Comparison of ENCODE assay signal across 7 cellular contexts in the genomic region with DNA sequence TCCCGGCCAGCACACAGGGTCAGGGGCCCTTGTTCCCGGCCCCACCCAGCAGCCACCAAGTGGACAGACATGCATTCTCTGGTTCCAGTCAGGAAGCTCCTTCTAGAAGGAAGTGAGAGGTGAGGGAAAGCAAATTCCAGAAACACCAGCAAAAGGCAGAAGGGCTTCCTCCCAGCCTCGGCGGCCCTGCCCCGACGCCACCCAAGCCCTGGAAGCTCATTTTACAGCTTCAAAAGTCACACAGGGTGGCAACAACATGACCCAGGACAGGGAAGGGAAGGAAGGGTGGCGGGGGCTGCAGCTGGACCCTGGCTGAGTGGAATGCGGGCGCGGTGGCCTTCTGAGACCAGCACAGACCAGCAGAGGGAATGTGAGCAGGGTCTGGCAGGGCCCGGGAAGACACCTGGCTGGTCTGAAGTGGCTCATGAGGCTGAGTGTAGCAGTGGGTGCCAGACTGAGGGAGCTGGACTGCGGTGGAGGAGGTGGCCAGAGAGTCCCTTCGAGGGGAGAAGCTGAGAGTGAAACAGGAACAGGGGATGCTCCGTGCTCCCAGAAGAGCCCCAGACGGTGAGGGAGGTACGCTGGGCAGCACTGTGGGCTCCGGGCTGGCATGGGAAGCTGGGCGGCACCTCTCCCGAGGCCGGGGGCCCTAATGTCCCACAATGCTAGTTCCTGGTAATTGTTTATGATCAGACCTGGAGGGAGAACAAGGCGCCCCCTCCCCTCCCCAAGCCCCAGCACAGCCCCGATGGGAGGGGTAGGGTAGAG. TPM values are rescaled to one million over a fixed set of nuclear protein-coding genes. Genes with fewer than 3 reads are reported as not detected.
DNase-seq lines count a peak whose midpoint lies in the region; ATAC-seq and TF ChIP-seq lines count a peak whose summit lies in the region.

No MANE protein-coding gene starts in this region.

- H3K4me1 Mint-ChIP-seq in activated T-helper 17 cell treated with anti-CD3 and anti-CD28 coated beads, Interleukin-2, amount 50 U/mL, for 72 hours, result no peaks in the 10 kb centered on the region

- H3K27me3 ChIP-seq in Karpas-422 (ENCODE audit: low read length) (no peaks in the 10 kb centered on the region), left lung (no peaks in the 10 kb centered on the region), stomach smooth muscle (ENCODE audit: control insufficient read depth in 1 of 2, insufficient read depth in 2 of 2, low read length in 2 of 2) (no peaks in the 10 kb centered on the region)

- H3K4me3 ChIP-seq in Karpas-422 (ENCODE audit: low read length), result peak overlapping the region; percentile 87; the same call in 1 of the 2 replicates
- no peak overlapping the region for H3K4me3 ChIP-seq in left lung
- H3K4me3 ChIP-seq in stomach smooth muscle (ENCODE audit: low read length in 2 of 2), result no peak overlapping the region

- no peak for ATAC-seq in activated T-helper 17 cell treated with anti-CD3 and anti-CD28 coated beads, Interleukin-2, amount 50 U/mL, for 72 hours (replicated peaks)
- peak; percentile 7 for ATAC-seq in left lung

- H3K27ac Mint-ChIP-seq in activated T-helper 17 cell treated with anti-CD3 and anti-CD28 coated beads, Interleukin-2, amount 50 U/mL, for 72 hours, result peak overlapping the region; percentile 50

- peaks cover 85% of the 10 kb centered on the region for H3K36me3 Mint-ChIP-seq in activated T-helper 17 cell treated with anti-CD3 and anti-CD28 coated beads, Interleukin-2, amount 50 U/mL, for 72 hours (ENCODE audit: low read depth)

- intact Hi-C loops in left lung (cut with DNase I), result no loop called here

- H3K9me2 ChIP-seq in Karpas-422 (replicated peaks; ENCODE audit: insufficient read depth, low read length), result no peaks in the 10 kb centered on the region

- no peaks in the 10 kb centered on the region for H3K9me3 Mint-ChIP-seq in activated T-helper 17 cell treated with anti-CD3 and anti-CD28 coated beads, Interleukin-2, amount 50 U/mL, for 72 hours

- H3K36me3 ChIP-seq in Karpas-422 (ENCODE audit: insufficient read depth, low read length), result peaks cover 4% of the 10 kb centered on the region; the same call in 1 of the 2 replicates
- peaks cover 0 to 65% of the 10 kb centered on the region in 2 donors for H3K36me3 ChIP-seq in left lung
- peaks cover 41 to 49% of the 10 kb centered on the region in 2 donors for H3K36me3 ChIP-seq in stomach smooth muscle (ENCODE audit: control insufficient read depth in 2 of 2, insufficient read depth in 2 of 2, low read length in 2 of 2)

- peak overlapping the region; percentile 88 for H3K4me3 Mint-ChIP-seq in activated T-helper 17 cell treated with anti-CD3 and anti-CD28 coated beads, Interleukin-2, amount 50 U/mL, for 72 hours

- H3K9me3 ChIP-seq in Karpas-422 (ENCODE audit: low read length) (no peaks in the 10 kb centered on the region), left lung (no peaks in the 10 kb centered on the region), stomach smooth muscle (ENCODE audit: control insufficient read depth in 2 of 2, low read length in 2 of 2) (no peaks in the 10 kb centered on the region)

- TF ChIP-seq CTCF in left lung (IDR thresholded peaks at IDR 0.05), result no peak

- H3K4me2 ChIP-seq in Karpas-422 (ENCODE audit: low read depth, low read length, poor library complexity, severe bottlenecking), result peak overlapping the region; percentile 90

- H3K9ac ChIP-seq in Karpas-422 (ENCODE audit: low read length) (peak overlapping the region; percentile 93), stomach smooth muscle (ENCODE audit: low read length in 2 of 2) (peak overlapping the region in 1 of 2 donors; percentile 13)

- 0 out of 2 replicates have a peak, but pooled peaks cover 4% of the 10 kb centered on the region for H3K79me2 ChIP-seq in Karpas-422 (ENCODE audit: low read length)

- no peaks in the 10 kb centered on the region for H4K20me1 ChIP-seq in Karpas-422 (ENCODE audit: insufficient read depth, low read depth, low read length)

- peaks cover 36% of the 10 kb centered on the region for H3K4me1 ChIP-seq in Karpas-422 (ENCODE audit: low read length)
- H3K4me1 ChIP-seq in left lung, result peaks cover 31 to 80% of the 10 kb centered on the region in 2 donors
- peaks cover 39% of the 10 kb centered on the region for H3K4me1 ChIP-seq in stomach smooth muscle (ENCODE audit: control insufficient read depth, insufficient read depth, low read length)

- no peak overlapping the region for H2AFZ ChIP-seq in Karpas-422 (ENCODE audit: low read length)

- H3K27ac ChIP-seq in Karpas-422 (ENCODE audit: low read length) (peak overlapping the region; percentile 76), left lung (peak overlapping the region; percentile 87 to 93), stomach smooth muscle (ENCODE audit: low read length) (peak overlapping the region; percentile 66)

- no peaks in the 10 kb centered on the region for H3K27me3 Mint-ChIP-seq in activated T-helper 17 cell treated with anti-CD3 and anti-CD28 coated beads, Interleukin-2, amount 50 U/mL, for 72 hours

- DNase-seq in Karpas-422, result no peak
- peak in 1 of 2 donors; percentile 75 for DNase-seq in left lung
- no peak for DNase-seq in NCI-H2029 (lab: John Stamatoyannopoulos, UW)
- no peak for DNase-seq in T1000 (lab: John Stamatoyannopoulos, UW)
- no peak for DNase-seq in NCI-H2081 treated with DMSO at 0.1 percent for 48 hours (lab: John Stamatoyannopoulos, UW)

RNA-seq across cellular contexts. Expression of gene UNC13D, which starts 1.9 kb away (rescaled TPM):
- total RNA-seq in Karpas-422 (2014; rRNA removed; shearing (Covaris generic); ENCODE audit: low replicate concordance), result 30.9 and 52.5 TPM in 2 replicates
- 100 to 1,000 TPM; 153 to 160 TPM for total RNA-seq in activated T-helper 17 cell treated with anti-CD3 and anti-CD28 coated beads, Interleukin-2, amount 50 U/mL, for 72 hours
- 10 to 100 TPM; 60.5 to 91.4 TPM for total RNA-seq in left lung

RNA-seq across cellular contexts. Expression of gene WBP2, which starts 9.0 kb away (rescaled TPM):
- 27.9 and 42.7 TPM in 2 replicates for total RNA-seq in Karpas-422 (2014; rRNA removed; shearing (Covaris generic); ENCODE audit: low replicate concordance)
- 100 to 1,000 TPM in 1 of 2 donors, 10 to 100 TPM in 1; 67.4 to 127 TPM for total RNA-seq in activated T-helper 17 cell treated with anti-CD3 and anti-CD28 coated beads, Interleukin-2, amount 50 U/mL, for 72 hours
- total RNA-seq in left lung, result 100 to 1,000 TPM; 119 to 132 TPM

RNA-seq across cellular contexts. Expression of gene TRIM47, which starts 32.3 kb away (rescaled TPM):
- total RNA-seq in Karpas-422 (2014; rRNA removed; shearing (Covaris generic); ENCODE audit: low replicate concordance), result 7.9 and 16.4 TPM in 2 replicates
- 10 to 100 TPM; 11.0 to 32.4 TPM for total RNA-seq in activated T-helper 17 cell treated with anti-CD3 and anti-CD28 coated beads, Interleukin-2, amount 50 U/mL, for 72 hours
- total RNA-seq in left lung, result 10 to 100 TPM; 43.0 to 63.8 TPM

RNA-seq across cellular contexts. Expression of gene TRIM65, which starts 50.6 kb away (rescaled TPM):
- 18.4 and 39.5 TPM in 2 replicates for total RNA-seq in Karpas-422 (2014; rRNA removed; shearing (Covaris generic); ENCODE audit: low replicate concordance)
- 10 to 100 TPM; 20.3 to 33.9 TPM for total RNA-seq in activated T-helper 17 cell treated with anti-CD3 and anti-CD28 coated beads, Interleukin-2, amount 50 U/mL, for 72 hours
- total RNA-seq in left lung, result 10 to 100 TPM; 26.3 to 35.1 TPM

RNA-seq across cellular contexts. Expression of gene MRPL38, which starts 58.6 kb away (rescaled TPM):
- total RNA-seq in Karpas-422 (2014; rRNA removed; shearing (Covaris generic); ENCODE audit: low replicate concordance), result 33.5 and 42.7 TPM in 2 replicates
- total RNA-seq in activated T-helper 17 cell treated with anti-CD3 and anti-CD28 coated beads, Interleukin-2, amount 50 U/mL, for 72 hours, result 100 to 1,000 TPM in 1 of 2 donors, 10 to 100 TPM in 1; 74.2 to 113 TPM
- total RNA-seq in left lung, result 10 to 100 TPM; 80.5 to 81.8 TPM
